In the genomic region with DNA sequence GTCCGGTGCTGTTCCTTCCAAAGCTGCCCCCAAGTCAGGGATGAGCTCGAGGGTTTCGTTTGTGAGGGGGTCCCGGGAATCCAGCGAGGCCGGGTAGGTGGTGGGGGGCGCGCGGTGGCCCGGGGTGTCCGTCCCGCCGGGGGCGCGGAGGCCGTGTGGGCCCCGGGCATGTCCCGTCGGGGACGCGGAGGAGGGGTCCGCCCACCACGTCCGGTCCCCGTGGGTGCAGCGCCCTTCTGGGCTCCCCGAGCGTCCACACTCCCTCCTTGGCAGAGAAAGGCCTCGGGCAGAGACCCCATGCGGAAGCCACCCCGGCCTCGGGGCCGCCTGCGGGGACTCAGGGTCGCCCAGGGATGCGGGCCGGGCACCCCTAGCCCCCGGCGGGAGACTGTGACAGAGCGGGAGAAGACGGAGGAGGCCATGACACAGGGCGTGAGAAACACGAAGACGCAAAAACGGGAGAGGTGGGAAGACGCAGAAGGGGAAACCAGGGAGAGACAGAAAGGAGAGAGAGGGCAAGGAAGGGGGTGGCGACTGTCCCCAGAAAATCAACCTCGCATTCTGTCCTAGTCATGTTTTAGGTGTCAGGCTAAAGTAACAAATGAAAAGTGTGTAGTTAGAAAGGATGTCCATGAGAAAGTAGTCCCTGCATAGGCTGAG, we compare ENCODE assay signal across 8 cellular contexts. TPM values are rescaled to one million over a fixed set of nuclear protein-coding genes. Genes with fewer than 3 reads are reported as not detected.
DNase-seq lines count a peak whose midpoint lies in the region; TF ChIP-seq lines count a peak whose summit lies in the region.

No MANE protein-coding gene starts in this region.

- H3K4me3 ChIP-seq in H7 (ENCODE audit: insufficient read depth, low read depth, low read length) (peak overlapping the region; percentile 98), MG63 (peak overlapping the region; percentile 86), WI38 (ENCODE audit: low read depth, low read length) (peak overlapping the region; percentile 91)

- H3K27me3 ChIP-seq in H7 (ENCODE audit: control insufficient read depth, insufficient read depth, low read length) (no peaks in the 10 kb centered on the region), MG63 (no peaks in the 10 kb centered on the region)

- no peak for TF ChIP-seq CTCF in GM10266 (IDR thresholded peaks at IDR 0.05; ENCODE audit: control insufficient read depth, insufficient read depth, low read depth, missing control alignments)
- TF ChIP-seq CTCF in WI38 (IDR thresholded peaks at IDR 0.05; ENCODE audit: low read depth, low read length), result no peak

- DNase-seq in GM10266 (ENCODE audit: extremely low spot score) (peak; percentile 84), H7 (no peak), MG63 (peak; percentile 43), left kidney (ENCODE audit: low read depth, low spot score) (peak; percentile 75), middle frontal gyrus (ENCODE audit: extremely low spot score, low spot score) (no peak)
- DNase-seq in central memory CD4-positive, alpha-beta T cell, result peak; percentile 49
- DNase-seq in stimulated activated CD4-positive, alpha-beta T cell treated with anti-CD3 and anti-CD28 coated beads, Interleukin-2, amount 100 ng/mL, for 24 hours, result peak; percentile 72 to 78

- peaks cover 5% of the 10 kb centered on the region; the same call in 1 of the 2 replicates for H3K9me3 ChIP-seq in MG63

- H3K36me3 ChIP-seq in H7 (replicated peaks; ENCODE audit: control insufficient read depth, insufficient read depth, low read length), result no peaks in the 10 kb centered on the region; the same call in none of the 2 replicates
- peaks cover 26% of the 10 kb centered on the region for H3K36me3 ChIP-seq in MG63

RNA-seq across cellular contexts. Expression of gene ZNF425, which starts 0.7 kb away (rescaled TPM):
- total RNA-seq in H7 (2014; rRNA removed; shearing (Covaris generic)), result 3.0 and 4.6 TPM in 2 replicates
- 1.2 and 1.9 TPM in 2 replicates for total RNA-seq in MG63 (2014; rRNA removed; shearing (Covaris generic); ENCODE audit: low replicate concordance)

RNA-seq across cellular contexts. Expression of gene ZNF398, which starts 20.5 kb away (rescaled TPM):
- 43.0 and 55.2 TPM in 2 replicates for total RNA-seq in H7 (2014; rRNA removed; shearing (Covaris generic))
- 2.2 and 2.6 TPM in 2 replicates for total RNA-seq in MG63 (2014; rRNA removed; shearing (Covaris generic); ENCODE audit: low replicate concordance)

RNA-seq across cellular contexts. Expression of gene ZNF786, which starts 36.3 kb away (rescaled TPM):
- total RNA-seq in H7 (2014; rRNA removed; shearing (Covaris generic)), result 6.4 and 7.5 TPM in 2 replicates
- 3.6 and 4.5 TPM in 2 replicates for total RNA-seq in MG63 (2014; rRNA removed; shearing (Covaris generic); ENCODE audit: low replicate concordance)

Comparison
In these comparisons a context has a peak if more than half of its experiments do, and no peak if none do; other contexts are left out.
1. DNase-seq: peak in GM10266 (single experiment), MG63 (single experiment), central memory CD4-positive, alpha-beta T cell (single experiment), left kidney (single experiment) and stimulated activated CD4-positive, alpha-beta T cell treated with anti-CD3 and anti-CD28 coated beads, Interleukin-2, amount 100 ng/mL, for 24 hours (2 of 2); none in H7 (single experiment) and middle frontal gyrus (single experiment).
2. RNA of gene ZNF398, which starts 20.5 kb away (total RNA-seq): 43.0 to 55.2 TPM in H7; 2.2 to 2.6 TPM in MG63; every median in the first group is over 10 times any median in the second.
3. Peak in every context shown above with its lines, with median percentiles within 50 percentile points of each other: H3K4me3 ChIP-seq.